In genomic region chrX:16573781-16574180, GRCh38 we compare ENCODE assay signal across 19 cellular contexts.
DNase-seq lines count a peak whose midpoint lies in the region; ATAC-seq and TF ChIP-seq lines count a peak whose summit lies in the region.
"Had no signal": no experiment of that assay in that cellular context is flagged by ENCODE, and none has a peak within 500 bp of the region (broad histone marks: within the 10 kb centered on the region; RNA-seq: fewer than 3 reads in every experiment).

No MANE protein-coding gene starts in this region.

- no peak for TF ChIP-seq RAD21 in neural cell (conservative IDR thresholded peaks at IDR 0.05)

- intact Hi-C loops in activated CD4-positive, alpha-beta T cell treated with anti-CD3 and anti-CD28 coated beads for 36 hours (cut with DNase I, micrococcal nuclease), result no loop called here

- TF ChIP-seq EP300 in neural cell (conservative IDR thresholded peaks at IDR 0.05; ENCODE audit: poor library complexity, severe bottlenecking), result no peak

- H3K4me3 ChIP-seq in AG10803 (ENCODE audit: low read length), result no peak overlapping the region
- no peak overlapping the region for H3K4me3 ChIP-seq in MG63
- no peak overlapping the region for H3K4me3 ChIP-seq in endodermal cell (ENCODE audit: low read length)
- no peak overlapping the region for H3K4me3 ChIP-seq in neural cell (ENCODE audit: low read length)
- H3K4me3 ChIP-seq: BLaER1 treated with 17β-estradiol and CSF1 and Interleukin-3, amounts not matched to agents 10 nM and 100 nM; colonic mucosa had no signal

- H3K9me3 Mint-ChIP-seq in endodermal cell, result peaks cover 31% of the 10 kb centered on the region
- H3K9me3 Mint-ChIP-seq in activated CD4-positive, alpha-beta T cell treated with anti-CD3 and anti-CD28 coated beads for 36 hours (ENCODE audit: low read depth), result no peaks in the 10 kb centered on the region
- H3K9me3 Mint-ChIP-seq: activated naive CD8-positive, alpha-beta T cell treated with anti-CD3 and anti-CD28 coated beads, Interleukin-2, amount 10 ng/mL, durations not matched to agents 7 days and 5 days; stimulated activated naive CD8-positive, alpha-beta T cell treated with anti-CD3 and anti-CD28 coated beads, Interleukin-15, Interleukin-2, amounts not matched to agents 100 ng/mL and 50 ng/mL, for 24 hours; T-helper 2 cell treated with Interferon-gamma antibody and Interleukin-4, amounts not matched to agents 5 μg/mL and 100 μg/mL, for 36 hours had no signal

- no peak overlapping the region for H3K27ac Mint-ChIP-seq in endodermal cell
- no peak overlapping the region for H3K27ac Mint-ChIP-seq in activated CD4-positive, alpha-beta T cell treated with anti-CD3 and anti-CD28 coated beads for 36 hours
- H3K27ac Mint-ChIP-seq: activated naive CD8-positive, alpha-beta T cell treated with anti-CD3 and anti-CD28 coated beads, Interleukin-2, amount 10 ng/mL, durations not matched to agents 7 days and 5 days; stimulated activated naive CD8-positive, alpha-beta T cell treated with anti-CD3 and anti-CD28 coated beads, Interleukin-15, Interleukin-2, amounts not matched to agents 100 ng/mL and 50 ng/mL, for 24 hours; T-helper 2 cell treated with Interferon-gamma antibody and Interleukin-4, amounts not matched to agents 5 μg/mL and 100 μg/mL, for 36 hours had no signal

- H3K4me1 ChIP-seq in endodermal cell (ENCODE audit: control insufficient read depth, insufficient read depth, low read length), result peaks cover 5% of the 10 kb centered on the region
- H3K4me1 ChIP-seq: BLaER1 treated with 17β-estradiol and CSF1 and Interleukin-3, amounts not matched to agents 10 nM and 100 nM; colonic mucosa had no signal

- peaks cover 55% of the 10 kb centered on the region for H3K36me3 Mint-ChIP-seq in endodermal cell (ENCODE audit: low read depth)
- H3K36me3 Mint-ChIP-seq in activated CD4-positive, alpha-beta T cell treated with anti-CD3 and anti-CD28 coated beads for 36 hours (ENCODE audit: low read depth), result no peaks in the 10 kb centered on the region
- H3K36me3 Mint-ChIP-seq: activated naive CD8-positive, alpha-beta T cell treated with anti-CD3 and anti-CD28 coated beads, Interleukin-2, amount 10 ng/mL, durations not matched to agents 7 days and 5 days had no signal

- H3K36me3 ChIP-seq in MG63, result no peaks in the 10 kb centered on the region
- H3K36me3 ChIP-seq in endodermal cell (ENCODE audit: control insufficient read depth, insufficient read depth, low read length), result no peaks in the 10 kb centered on the region
- no peaks in the 10 kb centered on the region for H3K36me3 ChIP-seq in neural cell (ENCODE audit: insufficient read depth, low read length)
- H3K36me3 ChIP-seq: BLaER1 treated with 17β-estradiol and CSF1 and Interleukin-3, amounts not matched to agents 10 nM and 100 nM; colonic mucosa; neutrophil had no signal

- TF ChIP-seq CTCF in AG10803 (conservative IDR thresholded peaks at IDR 0.05; ENCODE audit: low read length) (no peak), endodermal cell (conservative IDR thresholded peaks at IDR 0.05) (no peak), neural cell (IDR thresholded peaks at IDR 0.05; ENCODE audit: poor library complexity, severe bottlenecking) (no peak)

- WGBS in endodermal cell (ENCODE audit: insufficient coverage in 1 of 2, insufficient read length in 1 of 2), 2 experiments, result 94 to 100% methylated on average over 1 of the region's 1 CpG

- no peaks in the 10 kb centered on the region for H3K79me2 ChIP-seq in neural cell (replicated peaks; ENCODE audit: insufficient read depth, low read length)

- H3K9ac ChIP-seq in endodermal cell (ENCODE audit: extremely low read depth, low read length, poor library complexity, severe bottlenecking), result no peak overlapping the region
- H3K9ac ChIP-seq in neural cell (ENCODE audit: low read length), result no peak overlapping the region
- H3K9ac ChIP-seq: BLaER1 treated with 17β-estradiol and CSF1 and Interleukin-3, amounts not matched to agents 10 nM and 100 nM had no signal

- H3K27me3 Mint-ChIP-seq in endodermal cell (ENCODE audit: insufficient read depth), result no peaks in the 10 kb centered on the region
- H3K27me3 Mint-ChIP-seq in activated CD4-positive, alpha-beta T cell treated with anti-CD3 and anti-CD28 coated beads for 36 hours, result no peaks in the 10 kb centered on the region
- H3K27me3 Mint-ChIP-seq: activated naive CD8-positive, alpha-beta T cell treated with anti-CD3 and anti-CD28 coated beads, Interleukin-2, amount 10 ng/mL, durations not matched to agents 7 days and 5 days; stimulated activated naive CD8-positive, alpha-beta T cell treated with anti-CD3 and anti-CD28 coated beads, Interleukin-15, Interleukin-2, amounts not matched to agents 100 ng/mL and 50 ng/mL, for 24 hours had no signal

- H3F3A ChIP-seq in neural cell (ENCODE audit: insufficient read depth, low read length, poor library complexity, severe bottlenecking), result no peaks in the 10 kb centered on the region

- H3K27me3 ChIP-seq in MG63 (no peaks in the 10 kb centered on the region), endodermal cell (ENCODE audit: control insufficient read depth, insufficient read depth, low read length, poor library complexity, severe bottlenecking) (no peaks in the 10 kb centered on the region), neural cell (ENCODE audit: insufficient read depth, low read depth, low read length) (no peaks in the 10 kb centered on the region)
- H3K27me3 ChIP-seq: colonic mucosa, neutrophil had no signal

- no peak for ATAC-seq in activated CD4-positive, alpha-beta T cell treated with anti-CD3 and anti-CD28 coated beads for 36 hours
- no peak for ATAC-seq in HG03432 (IDR thresholded peaks at IDR 0.05; ENCODE audit: unreplicated experiment)
- ATAC-seq: esophagus mucosa had no signal

- peak overlapping the region; percentile 34 for H3K4me3 Mint-ChIP-seq in endodermal cell
- no peak overlapping the region for H3K4me3 Mint-ChIP-seq in activated CD4-positive, alpha-beta T cell treated with anti-CD3 and anti-CD28 coated beads for 36 hours
- H3K4me3 Mint-ChIP-seq: activated naive CD8-positive, alpha-beta T cell treated with anti-CD3 and anti-CD28 coated beads, Interleukin-2, amount 10 ng/mL, durations not matched to agents 7 days and 5 days; stimulated activated naive CD8-positive, alpha-beta T cell treated with anti-CD3 and anti-CD28 coated beads, Interleukin-15, Interleukin-2, amounts not matched to agents 100 ng/mL and 50 ng/mL, for 24 hours; T-helper 2 cell treated with Interferon-gamma antibody and Interleukin-4, amounts not matched to agents 5 μg/mL and 100 μg/mL, for 36 hours had no signal

- H4K20me1 ChIP-seq in neural cell (ENCODE audit: insufficient read depth), result no peaks in the 10 kb centered on the region
- H4K20me1 ChIP-seq: BLaER1 treated with 17β-estradiol and CSF1 and Interleukin-3, amounts not matched to agents 10 nM and 100 nM had no signal

- no peaks in the 10 kb centered on the region for H3K9me3 ChIP-seq in MG63
- H3K9me3 ChIP-seq in endodermal cell (ENCODE audit: control insufficient read depth, low read length), result peaks cover 8% of the 10 kb centered on the region
- no peaks in the 10 kb centered on the region for H3K9me3 ChIP-seq in neural cell (ENCODE audit: low read length)
- H3K9me3 ChIP-seq: colonic mucosa, neutrophil had no signal

- H2AFZ ChIP-seq in neural cell (ENCODE audit: low read depth, low read length), result no peak overlapping the region

- peaks cover 37% of the 10 kb centered on the region for H3K4me1 Mint-ChIP-seq in endodermal cell
- no peaks in the 10 kb centered on the region for H3K4me1 Mint-ChIP-seq in activated CD4-positive, alpha-beta T cell treated with anti-CD3 and anti-CD28 coated beads for 36 hours

- CTCF ChIA-PET in activated CD4-positive, alpha-beta T cell treated with anti-CD3 and anti-CD28 coated beads for 36 hours (lab: Charles Lee), result no interaction called here

- DNase-seq in AG10803 (ENCODE audit: low read depth) (peak; percentile 79), MG63 (peak; percentile 4), endodermal cell (no peak), HuH-7 (ENCODE audit: low spot score) (no peak)
- DNase-seq in activated CD4-positive, alpha-beta T cell treated with anti-CD3 and anti-CD28 coated beads for 36 hours, result no peak
- no peak for DNase-seq in activated CD4-positive, alpha-beta T cell treated with anti-CD3 and anti-CD28 coated beads for 1 hour
- DNase-seq: activated naive CD8-positive, alpha-beta T cell treated with anti-CD3 and anti-CD28 coated beads, Interleukin-2, amount 10 ng/mL, durations not matched to agents 7 days and 5 days; activated T-cell treated with anti-CD3 and anti-CD28 coated beads, Interleukin-2, amount 50 U/mL, for 48 hours; colonic mucosa; DND-41; NCI-H774 had no signal

- no peaks in the 10 kb centered on the region for H3K9me2 ChIP-seq in neural cell (ENCODE audit: insufficient read depth, low read length)

- POLR2A ChIA-PET in activated CD4-positive, alpha-beta T cell treated with anti-CD3 and anti-CD28 coated beads for 36 hours (lab: Charles Lee), result no interaction called here

- H3K27ac ChIP-seq in endodermal cell (ENCODE audit: low read depth, low read length), result no peak overlapping the region
- no peak overlapping the region for H3K27ac ChIP-seq in neural cell (ENCODE audit: low read length)
- H3K27ac ChIP-seq: BLaER1 treated with 17β-estradiol and CSF1 and Interleukin-3, amounts not matched to agents 10 nM and 100 nM; colonic mucosa; neutrophil; RWPE1 had no signal

- no peak overlapping the region for H3K4me2 ChIP-seq in neural cell (ENCODE audit: low read length)
- H3K4me2 ChIP-seq: BLaER1 treated with 17β-estradiol and CSF1 and Interleukin-3, amounts not matched to agents 10 nM and 100 nM had no signal

Comparison
In these comparisons a context has a peak if more than half of its experiments do, and no peak if none do; other contexts are left out.
1. DNase-seq: peak in AG10803 (single experiment) and MG63 (single experiment); none in endodermal cell (single experiment), HuH-7 (single experiment), activated CD4-positive, alpha-beta T cell treated with anti-CD3 and anti-CD28 coated beads for 36 hours (single experiment) and activated CD4-positive, alpha-beta T cell treated with anti-CD3 and anti-CD28 coated beads for 1 hour (single experiment).